22 cellular contexts compared by ENCODE assay signal in genomic region chr12:127675936-127676335, GRCh38.
DNase-seq lines count a peak whose midpoint lies in the region; ATAC-seq and TF ChIP-seq lines count a peak whose summit lies in the region.
"Had no signal": no experiment of that assay in that cellular context is flagged by ENCODE, and none has a peak within 500 bp of the region (broad histone marks: within the 10 kb centered on the region; RNA-seq: fewer than 3 reads in every experiment).

No MANE protein-coding gene starts in this region.

- H3K27me3 ChIP-seq in mesendoderm (ENCODE audit: insufficient read depth, low read length, poor library complexity), result no peaks in the 10 kb centered on the region

- H3K4me1 ChIP-seq in mesendoderm (ENCODE audit: control insufficient read depth, low read depth, low read length), result no peaks in the 10 kb centered on the region

- no peaks in the 10 kb centered on the region for H3K79me2 ChIP-seq in mesendoderm (ENCODE audit: control insufficient read depth, insufficient read depth, low read length)

- no peak overlapping the region for H4K8ac ChIP-seq in mesendoderm (ENCODE audit: low read depth, low read length)

- no peak overlapping the region for H3K9ac ChIP-seq in mesendoderm (ENCODE audit: low read length)
- H3K9ac ChIP-seq: SK-N-SH had no signal

- DNase-seq in activated naive CD8-positive, alpha-beta T cell treated with anti-CD3 and anti-CD28 coated beads, Interleukin-2, amount 10 ng/mL, durations not matched to agents 7 days and 5 days, result no peak
- no peak for DNase-seq in activated naive CD8-positive, alpha-beta T cell treated with anti-CD3 and anti-CD28 coated beads for 36 hours
- DNase-seq in SHP77 treated with DMSO at 0.1 percent for 48 hours (lab: John Stamatoyannopoulos, UW) (peak; percentile 18), mesendoderm (no peak), coronary artery (ENCODE audit: low spot score) (no peak), NCI-H1694 treated with DMSO at 0.1 percent for 48 hours (lab: John Stamatoyannopoulos, UW) (no peak)
- DNase-seq: H7, NCI-H1092 treated with DMSO at 0.1 percent for 48 hours, NCI-H1436 treated with DMSO at 0.1 percent for 48 hours, NCI-H2029, NCI-H2227 treated with DMSO at 0.1 percent for 48 hours, NCI-H510A treated with DMSO at 0.1 percent for 48 hours, NCI-H748 treated with DMSO at 0.1 percent for 48 hours, OCI-M1, RPMI8226, SIG-M5, SK-N-SH had no signal

- H3K27me3 Mint-ChIP-seq in activated naive CD8-positive, alpha-beta T cell treated with anti-CD3 and anti-CD28 coated beads, Interleukin-2, amount 10 ng/mL, durations not matched to agents 7 days and 5 days, result no peaks in the 10 kb centered on the region
- no peaks in the 10 kb centered on the region for H3K27me3 Mint-ChIP-seq in activated naive CD8-positive, alpha-beta T cell treated with anti-CD3 and anti-CD28 coated beads for 36 hours
- H3K27me3 Mint-ChIP-seq: B cell had no signal

- H2BK15ac ChIP-seq in mesendoderm (replicated peaks; ENCODE audit: low read depth), result no peak overlapping the region

- TF ChIP-seq CTCF in coronary artery (IDR thresholded peaks at IDR 0.05), result no peak

- H3K4me3 ChIP-seq in mesendoderm (ENCODE audit: low read length) (no peak overlapping the region), coronary artery (no peak overlapping the region)
- H3K4me3 ChIP-seq: K562 had no signal

- no peak overlapping the region for H3K27ac ChIP-seq in mesendoderm (ENCODE audit: low read depth, low read length)
- H3K27ac ChIP-seq in coronary artery, result no peak overlapping the region

- no CpG with 5 or more reads among the region's 6 CpGs for WGBS in mesendoderm (ENCODE audit: extremely low coverage, insufficient coverage, low lambda C conversion rate)

- H3K4ac ChIP-seq in mesendoderm (ENCODE audit: low read depth, low read length), result no peak overlapping the region

- POLR2A ChIA-PET in activated naive CD8-positive, alpha-beta T cell treated with anti-CD3 and anti-CD28 coated beads, Interleukin-2, amount 10 ng/mL, durations not matched to agents 7 days and 5 days (lab: Charles Lee), result no interaction called here

- H2AK5ac ChIP-seq in mesendoderm (ENCODE audit: low read length), result peak overlapping the region; percentile 22

- no peak overlapping the region for H3K56ac ChIP-seq in mesendoderm (ENCODE audit: low read length)

- no peak overlapping the region for H2BK120ac ChIP-seq in mesendoderm (ENCODE audit: low read depth, low read length)

- no peak for ATAC-seq in activated naive CD8-positive, alpha-beta T cell treated with anti-CD3 and anti-CD28 coated beads, Interleukin-2, amount 10 ng/mL, durations not matched to agents 7 days and 5 days (ENCODE audit: low read depth)
- no peak for ATAC-seq in HG03432 (IDR thresholded peaks at IDR 0.05; ENCODE audit: unreplicated experiment)
- no peak for ATAC-seq in HG02840 (IDR thresholded peaks at IDR 0.05; ENCODE audit: low FRiP score, unreplicated experiment)
- ATAC-seq: K562 had no signal

- H3K36me3 Mint-ChIP-seq in activated naive CD8-positive, alpha-beta T cell treated with anti-CD3 and anti-CD28 coated beads, Interleukin-2, amount 10 ng/mL, durations not matched to agents 7 days and 5 days, result no peaks in the 10 kb centered on the region
- no peaks in the 10 kb centered on the region for H3K36me3 Mint-ChIP-seq in activated naive CD8-positive, alpha-beta T cell treated with anti-CD3 and anti-CD28 coated beads for 36 hours
- H3K36me3 Mint-ChIP-seq: CD14-positive monocyte had no signal

- no peaks in the 10 kb centered on the region for H3K36me3 ChIP-seq in mesendoderm (ENCODE audit: control insufficient read depth, insufficient read depth, low read length)

- H3K27ac Mint-ChIP-seq in activated naive CD8-positive, alpha-beta T cell treated with anti-CD3 and anti-CD28 coated beads, Interleukin-2, amount 10 ng/mL, durations not matched to agents 7 days and 5 days, result peak overlapping the region; percentile 38
- no peak overlapping the region for H3K27ac Mint-ChIP-seq in activated naive CD8-positive, alpha-beta T cell treated with anti-CD3 and anti-CD28 coated beads for 36 hours
- H3K27ac Mint-ChIP-seq: B cell had no signal

- no peak overlapping the region for H3K4me3 Mint-ChIP-seq in activated naive CD8-positive, alpha-beta T cell treated with anti-CD3 and anti-CD28 coated beads, Interleukin-2, amount 10 ng/mL, durations not matched to agents 7 days and 5 days
- no peak overlapping the region for H3K4me3 Mint-ChIP-seq in activated naive CD8-positive, alpha-beta T cell treated with anti-CD3 and anti-CD28 coated beads for 36 hours
- H3K4me3 Mint-ChIP-seq: B cell, CD14-positive monocyte had no signal

- no peak overlapping the region for H3K18ac ChIP-seq in mesendoderm (ENCODE audit: low read length)

- no peak overlapping the region for H3K4me2 ChIP-seq in mesendoderm (ENCODE audit: low read length)
- H3K4me2 ChIP-seq: SK-N-SH had no signal

- H4K5ac ChIP-seq in mesendoderm (ENCODE audit: low read length), result no peak overlapping the region

- no peak overlapping the region for H3K23ac ChIP-seq in mesendoderm (ENCODE audit: low read length)

- no peak overlapping the region for H2BK5ac ChIP-seq in mesendoderm (ENCODE audit: low read length)

- H3K4me1 Mint-ChIP-seq in activated naive CD8-positive, alpha-beta T cell treated with anti-CD3 and anti-CD28 coated beads, Interleukin-2, amount 10 ng/mL, durations not matched to agents 7 days and 5 days, result no peaks in the 10 kb centered on the region
- H3K4me1 Mint-ChIP-seq in activated naive CD8-positive, alpha-beta T cell treated with anti-CD3 and anti-CD28 coated beads for 36 hours, result no peaks in the 10 kb centered on the region
- H3K4me1 Mint-ChIP-seq: B cell had no signal

- H3K9me3 Mint-ChIP-seq in activated naive CD8-positive, alpha-beta T cell treated with anti-CD3 and anti-CD28 coated beads, Interleukin-2, amount 10 ng/mL, durations not matched to agents 7 days and 5 days, result no peaks in the 10 kb centered on the region
- H3K9me3 Mint-ChIP-seq in activated naive CD8-positive, alpha-beta T cell treated with anti-CD3 and anti-CD28 coated beads for 36 hours, result no peaks in the 10 kb centered on the region

- H3K79me1 ChIP-seq in mesendoderm (ENCODE audit: low read length), result no peaks in the 10 kb centered on the region
